20 cellular contexts compared by ENCODE assay signal in genomic region chr4:117549624-117550023, GRCh38.
"Had no signal": no experiment of that assay in that cellular context is flagged by ENCODE, and none has a peak within 500 bp of the region (broad histone marks: within the 10 kb centered on the region; RNA-seq: fewer than 3 reads in every experiment).

No MANE protein-coding gene starts in this region.

- H3K4me3 ChIP-seq: heart right ventricle, psoas muscle, sigmoid colon, skin epidermis, stomach, thoracic aorta, transverse colon had no signal

- H3K4me3 Mint-ChIP-seq: dendritic cell treated with granulocyte-macrophage colony-stimulating factor and Interleukin-4, amounts not matched to agents 40 ng/mL and 50 ng/mL, for 4 days; effector memory CD8-positive, alpha-beta T cell; mesothelial cell of epicardium; natural killer cell had no signal

- H3K27ac ChIP-seq: heart right ventricle, psoas muscle, sigmoid colon, skin epidermis, stomach, thoracic aorta, transverse colon had no signal

- H3K36me3 Mint-ChIP-seq: mesothelial cell of epicardium, natural killer cell had no signal

- H3K4me1 ChIP-seq: heart right ventricle, psoas muscle, sigmoid colon, stomach, transverse colon had no signal

- H3K27me3 ChIP-seq: heart right ventricle, sigmoid colon, stomach, transverse colon had no signal

- FAIRE-seq: endothelial cell of umbilical vein, islet of Langerhans had no signal

- H3K9me3 ChIP-seq: psoas muscle, sigmoid colon, stomach, thoracic aorta, transverse colon had no signal

- H3K36me3 ChIP-seq: heart right ventricle, sigmoid colon, stomach, thoracic aorta, transverse colon had no signal

- H3K4me1 Mint-ChIP-seq: mesothelial cell of epicardium, natural killer cell had no signal

- H3K27me3 Mint-ChIP-seq: dendritic cell treated with granulocyte-macrophage colony-stimulating factor and Interleukin-4, amounts not matched to agents 40 ng/mL and 50 ng/mL, for 4 days; effector memory CD8-positive, alpha-beta T cell had no signal

- DNase-seq: cerebellar nuclear complex; effector memory CD8-positive, alpha-beta T cell; heart right ventricle; hypothalamus; kidney glomerular epithelial cell; mammary epithelial cell; natural killer cell; psoas muscle; sigmoid colon; stimulated activated CD4-positive, alpha-beta T cell treated with anti-CD3 and anti-CD28 coated beads, Interleukin-12 subunit alpha, Interleukin-12 subunit beta, amount 100 ng/mL, for 4 hours; stimulated activated naive CD4-positive, alpha-beta T cell; stomach; substantia nigra; transverse colon had no signal

- H3K27ac Mint-ChIP-seq: dendritic cell treated with granulocyte-macrophage colony-stimulating factor and Interleukin-4, amounts not matched to agents 40 ng/mL and 50 ng/mL, for 4 days; effector memory CD8-positive, alpha-beta T cell; mesothelial cell of epicardium; natural killer cell had no signal

- H3K9me3 Mint-ChIP-seq: dendritic cell treated with granulocyte-macrophage colony-stimulating factor and Interleukin-4, amounts not matched to agents 40 ng/mL and 50 ng/mL, for 4 days had no signal
